Comparison of ENCODE assay signal across 15 cellular contexts in genomic region chr21:38785483-38785882, GRCh38. TPM values are rescaled to one million over a fixed set of nuclear protein-coding genes. Genes with fewer than 3 reads are reported as not detected.
DNase-seq lines count a peak whose midpoint lies in the region; ATAC-seq and TF ChIP-seq lines count a peak whose summit lies in the region.
"Had no signal": no experiment of that assay in that cellular context is flagged by ENCODE, and none has a peak within 500 bp of the region (broad histone marks: within the 10 kb centered on the region; RNA-seq: fewer than 3 reads in every experiment).

No MANE protein-coding gene starts in this region.

- H3K36me3 Mint-ChIP-seq in Caco-2 (ENCODE audit: insufficient read depth, unreplicated experiment): peaks cover 4% of the 10 kb centered on the region
- H3K36me3 Mint-ChIP-seq in activated T-cell treated with anti-CD3 and anti-CD28 coated beads, Interleukin-2, amount 50 U/mL, for 72 hours (ENCODE audit: insufficient read depth in 2 of 2): peaks cover 18 to 28% of the 10 kb centered on the region in 2 donors
- peaks cover 3% of the 10 kb centered on the region for H3K36me3 Mint-ChIP-seq in neural progenitor cell

- H3K27ac ChIP-seq in OCI-LY7 (ENCODE audit: low read depth, low read length, poor library complexity, severe bottlenecking) (no peak overlapping the region), right lobe of liver (peak overlapping the region in 2 of 3 donors; percentile 27 to 78), neural progenitor cell (no peak overlapping the region)
- H3K27ac ChIP-seq: C4-2B, HL-60 had no signal

- H3K9me3 ChIP-seq in Caco-2 (0 out of 2 replicates have a peak, but pooled peaks cover 4% of the 10 kb centered on the region), OCI-LY7 (ENCODE audit: low read length) (peaks cover 7% of the 10 kb centered on the region; the same call in 1 of the 2 replicates), right lobe of liver (no peaks in the 10 kb centered on the region), neural progenitor cell (ENCODE audit: low read depth) (no peaks in the 10 kb centered on the region)
- H3K9me3 ChIP-seq: HAP-1 had no signal

- no peaks in the 10 kb centered on the region for H3K36me3 ChIP-seq in Caco-2 (ENCODE audit: control insufficient read depth, insufficient read depth, low read length)
- no peaks in the 10 kb centered on the region for H3K36me3 ChIP-seq in OCI-LY7 (ENCODE audit: insufficient read depth, low read length)
- H3K36me3 ChIP-seq in right lobe of liver: no peaks in the 10 kb centered on the region
- no peaks in the 10 kb centered on the region for H3K36me3 ChIP-seq in neural progenitor cell
- H3K36me3 ChIP-seq: HAP-1 had no signal

- H3K9ac ChIP-seq in neural progenitor cell: no peak overlapping the region

- H3K4me3 ChIP-seq in Caco-2 (ENCODE audit: low read depth, low read length) (no peak overlapping the region), OCI-LY7 (ENCODE audit: low read depth, low read length, poor library complexity, severe bottlenecking) (no peak overlapping the region), right lobe of liver (no peak overlapping the region), neural progenitor cell (no peak overlapping the region)
- H3K4me3 ChIP-seq: HAP-1 had no signal

- no peaks in the 10 kb centered on the region for H3K79me2 ChIP-seq in OCI-LY7 (ENCODE audit: insufficient read depth, low read depth, low read length)
- no peaks in the 10 kb centered on the region for H3K79me2 ChIP-seq in neural progenitor cell (ENCODE audit: low read depth)

- DNase-seq in Caco-2 (no peak), OCI-LY7 (ENCODE audit: low spot score) (no peak), right lobe of liver (no peak), T-helper 1 cell (no peak), neural progenitor cell (ENCODE audit: low spot score) (no peak)
- no peak for DNase-seq in activated T-cell treated with anti-CD3 and anti-CD28 coated beads, Interleukin-2, amount 50 U/mL, for 72 hours
- DNase-seq: AML-193; CD4-positive, alpha-beta T cell; DMS79 treated with DMSO at 0.1 percent for 48 hours; GF-D8; IMR-90; KBM-7 had no signal

- BruUV-seq in Caco-2 (replicated peaks; lab: Mats Ljungman, UMichigan) (no TSS peak), OCI-LY7 (replicated peaks; lab: Mats Ljungman, UMichigan) (no TSS peak)

- H3K4me1 ChIP-seq in Caco-2: peaks cover 43% of the 10 kb centered on the region
- H3K4me1 ChIP-seq in OCI-LY7 (ENCODE audit: insufficient read depth, low read length, poor library complexity, severe bottlenecking): peaks cover 20% of the 10 kb centered on the region
- peaks cover 0 to 33% (median 10%) of the 10 kb centered on the region in 4 donors for H3K4me1 ChIP-seq in right lobe of liver
- H3K4me1 ChIP-seq in neural progenitor cell: no peaks in the 10 kb centered on the region
- H3K4me1 ChIP-seq: HAP-1 had no signal

- no peaks in the 10 kb centered on the region for H3K9me2 ChIP-seq in OCI-LY7 (ENCODE audit: insufficient read depth, low read length)

- no peak overlapping the region for H3K4me2 ChIP-seq in OCI-LY7 (ENCODE audit: low read length)
- no peak overlapping the region for H3K4me2 ChIP-seq in neural progenitor cell

- POLR2A ChIA-PET in Caco-2 (lab: Charles Lee) (no interaction called here), OCI-LY7 (lab: Charles Lee) (no interaction called here)

- TF ChIP-seq CTCF in Caco-2 (IDR thresholded peaks at IDR 0.05; ENCODE audit: insufficient read depth in 1 of 2, low read depth in 1 of 2, low read length in 1 of 2, severe bottlenecking in 1 of 2, unreplicated experiment in 1 of 2) (no peak), OCI-LY7 (conservative IDR thresholded peaks at IDR 0.05; ENCODE audit: low read length) (no peak), right lobe of liver (IDR thresholded peaks at IDR 0.05) (no peak), neural progenitor cell (IDR thresholded peaks at IDR 0.05) (no peak)

- TF ChIP-seq POLR2A in right lobe of liver (IDR thresholded peaks at IDR 0.05): no peak

- ATAC-seq in right lobe of liver: no peak
- ATAC-seq in activated T-cell treated with anti-CD3 and anti-CD28 coated beads, Interleukin-2, amount 50 U/mL, for 72 hours (replicated peaks in 1 of 2): no peak

- H3K27me3 ChIP-seq in Caco-2 (replicated peaks; ENCODE audit: control insufficient read depth, insufficient read depth, low read length) (no peaks in the 10 kb centered on the region), right lobe of liver (no peaks in the 10 kb centered on the region), neural progenitor cell (no peaks in the 10 kb centered on the region)

- H3K4me1 Mint-ChIP-seq in Caco-2 (ENCODE audit: low read depth, unreplicated experiment) (peaks cover 13% of the 10 kb centered on the region), neural progenitor cell (peaks cover 6% of the 10 kb centered on the region)
- peaks cover 24% of the 10 kb centered on the region for H3K4me1 Mint-ChIP-seq in activated T-cell treated with anti-CD3 and anti-CD28 coated beads, Interleukin-2, amount 50 U/mL, for 72 hours (ENCODE audit: low read depth)

- H3K9me3 Mint-ChIP-seq in Caco-2 (ENCODE audit: unreplicated experiment) (peaks cover 18% of the 10 kb centered on the region), neural progenitor cell (peaks cover 23% of the 10 kb centered on the region)
- H3K9me3 Mint-ChIP-seq in activated T-cell treated with anti-CD3 and anti-CD28 coated beads, Interleukin-2, amount 50 U/mL, for 72 hours: peaks cover 11 to 12% of the 10 kb centered on the region in 2 donors

- H4K20me1 ChIP-seq in OCI-LY7 (ENCODE audit: insufficient read depth, low read length) (no peaks in the 10 kb centered on the region), neural progenitor cell (ENCODE audit: low read depth) (no peaks in the 10 kb centered on the region)

- H2AFZ ChIP-seq in OCI-LY7 (ENCODE audit: low read length) (peak overlapping the region; percentile 20; the same call in 1 of the 2 replicates), neural progenitor cell (replicated peaks) (no peak overlapping the region)

- H3F3A ChIP-seq in neural progenitor cell (ENCODE audit: low read depth): no peaks in the 10 kb centered on the region

- intact Hi-C loops in Caco-2 (cut with micrococcal nuclease; ENCODE audit: unreplicated experiment) (no loop called here), OCI-LY7 (cut with micrococcal nuclease; ENCODE audit: unreplicated experiment) (no loop called here), right lobe of liver (cut with DNase I) (no loop called here)

- CTCF ChIA-PET in Caco-2 (lab: Charles Lee) (no interaction called here), OCI-LY7 (lab: Charles Lee; ENCODE audit: unreplicated experiment) (interaction anchor here (0.6 kb wide), 1 partner anchor 415 kb away, joined by 3 read pairs; no protein-coding TSS in a partner anchor)

- WGBS in right lobe of liver (ENCODE audit: insufficient coverage, low coverage, low lambda C conversion rate, missing lambda C conversion rate): 100% methylated on average over 1 of the region's 1 CpG

- no peak overlapping the region for H3K4me3 Mint-ChIP-seq in Caco-2 (ENCODE audit: unreplicated experiment)
- H3K4me3 Mint-ChIP-seq in activated T-cell treated with anti-CD3 and anti-CD28 coated beads, Interleukin-2, amount 50 U/mL, for 72 hours: no peak overlapping the region
- no peak overlapping the region for H3K4me3 Mint-ChIP-seq in neural progenitor cell
- H3K4me3 Mint-ChIP-seq: CD4-positive, alpha-beta T cell had no signal

- H3K27me3 Mint-ChIP-seq in Caco-2 (ENCODE audit: insufficient read depth, unreplicated experiment): no peaks in the 10 kb centered on the region
- peaks cover 5% of the 10 kb centered on the region for H3K27me3 Mint-ChIP-seq in activated T-cell treated with anti-CD3 and anti-CD28 coated beads, Interleukin-2, amount 50 U/mL, for 72 hours (ENCODE audit: low read depth)
- peaks cover 8% of the 10 kb centered on the region for H3K27me3 Mint-ChIP-seq in neural progenitor cell (ENCODE audit: insufficient read depth, low read depth)
- H3K27me3 Mint-ChIP-seq: CD4-positive, alpha-beta T cell had no signal

- peak overlapping the region; percentile 8 for H3K27ac Mint-ChIP-seq in Caco-2 (ENCODE audit: unreplicated experiment)
- no peak overlapping the region for H3K27ac Mint-ChIP-seq in activated T-cell treated with anti-CD3 and anti-CD28 coated beads, Interleukin-2, amount 50 U/mL, for 72 hours
- no peak overlapping the region for H3K27ac Mint-ChIP-seq in neural progenitor cell
- H3K27ac Mint-ChIP-seq: CD4-positive, alpha-beta T cell had no signal

RNA-seq across cellular contexts. Expression of gene ETS2, which starts 20.2 kb away (rescaled TPM):
- total RNA-seq in Caco-2 (2022): 20.4 and 26.9 TPM in 2 replicates
- total RNA-seq in OCI-LY7 (2014; rRNA removed; shearing (Covaris generic)): 9.8 and 10.3 TPM in 2 replicates
- total RNA-seq in OCI-LY7 (2022): 23.1 and 24.1 TPM in 2 replicates
- total RNA-seq in right lobe of liver: 100 to 1,000 TPM in 4 of 6 experiments, 10 to 100 TPM in 2; 38.3 to 252 (median 129) TPM
- 100 to 1,000 TPM; 122 to 134 TPM for total RNA-seq in activated T-cell treated with anti-CD3 and anti-CD28 coated beads, Interleukin-2, amount 50 U/mL, for 72 hours
- total RNA-seq in neural progenitor cell (ENCODE audit: low replicate concordance): 18.8 and 22.4 TPM in 2 replicates

Comparison
In these comparisons a context has a peak if more than half of its experiments do, and no peak if none do; other contexts are left out.
1. H3K27ac ChIP-seq: peak in right lobe of liver (2 of 3); none in OCI-LY7 (single experiment) and neural progenitor cell (single experiment).